In the genomic region with DNA sequence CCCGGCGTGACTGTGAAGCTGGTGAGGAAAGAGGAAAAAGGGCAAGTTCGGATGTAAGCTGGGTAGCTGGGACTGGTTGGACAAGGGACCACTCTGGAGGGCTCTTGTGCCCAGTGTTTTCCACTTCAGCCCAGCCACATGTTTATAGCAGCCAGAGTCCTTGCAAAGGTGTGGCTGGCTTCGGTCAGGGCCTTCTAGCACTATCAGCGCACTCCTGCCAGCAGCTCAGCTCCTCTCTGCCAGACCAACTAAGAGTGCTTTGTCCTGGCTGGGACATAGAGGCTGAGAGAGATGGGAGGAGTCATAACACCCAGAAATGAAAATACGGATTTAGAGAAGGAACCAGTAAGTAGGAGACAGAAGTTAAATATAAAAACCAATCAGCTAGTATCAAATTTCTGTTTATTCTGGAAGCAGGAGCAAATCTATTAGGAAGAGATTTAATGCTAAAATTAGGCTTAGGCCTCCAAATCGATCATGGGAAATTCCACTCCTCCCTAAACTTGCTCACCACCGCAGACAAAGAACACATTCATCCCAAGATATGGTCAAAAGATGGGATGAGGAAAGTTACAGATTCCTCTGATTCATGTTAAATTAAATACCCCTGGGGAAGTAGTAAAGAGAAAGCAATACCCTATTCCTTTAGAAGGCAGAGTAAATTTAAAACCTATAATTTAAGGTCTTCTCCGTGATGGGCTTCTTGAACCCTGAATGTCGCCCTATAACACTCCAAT, we compare ENCODE assay signal across 19 cellular contexts.
DNase-seq lines count a peak whose midpoint lies in the region; ATAC-seq and TF ChIP-seq lines count a peak whose summit lies in the region.
"Had no signal": no experiment of that assay in that cellular context is flagged by ENCODE, and none has a peak within 500 bp of the region (broad histone marks: within the 10 kb centered on the region; RNA-seq: fewer than 3 reads in every experiment).

No MANE protein-coding gene starts in this region.

- H3K27me3 ChIP-seq in adrenal gland (no peaks in the 10 kb centered on the region), left ventricle myocardium inferior (ENCODE audit: low read depth) (no peaks in the 10 kb centered on the region), testis (no peaks in the 10 kb centered on the region), MG63 (no peaks in the 10 kb centered on the region)

- peak overlapping the region in 1 of 5 donors; percentile 20 for H3K27ac ChIP-seq in adrenal gland
- H3K27ac ChIP-seq in left ventricle myocardium inferior (replicated peaks), result peak overlapping the region; percentile 47
- H3K27ac ChIP-seq in testis, result no peak overlapping the region
- H3K27ac ChIP-seq: prostate gland, SK-N-MC had no signal

- H3K9me3 ChIP-seq in adrenal gland (replicated peaks in 1 of 3), result no peaks in the 10 kb centered on the region
- no peaks in the 10 kb centered on the region for H3K9me3 ChIP-seq in left ventricle myocardium inferior (replicated peaks)
- no peaks in the 10 kb centered on the region for H3K9me3 ChIP-seq in testis
- peaks cover 5% of the 10 kb centered on the region; the same call in 1 of the 2 replicates for H3K9me3 ChIP-seq in MG63
- H3K9me3 ChIP-seq: prostate gland had no signal

- H3K4me1 ChIP-seq in adrenal gland (replicated peaks in 1 of 2) (peaks cover 0 to 5% of the 10 kb centered on the region in 2 donors), left ventricle myocardium inferior (peaks cover 12% of the 10 kb centered on the region), testis (no peaks in the 10 kb centered on the region)
- H3K4me1 ChIP-seq: prostate gland had no signal

- TF ChIP-seq CTCF in adrenal gland (IDR thresholded peaks at IDR 0.05), result no peak
- no peak for TF ChIP-seq CTCF in left ventricle myocardium inferior (IDR thresholded peaks at IDR 0.05; ENCODE audit: borderline replicate concordance)
- no peak for TF ChIP-seq CTCF in testis (IDR thresholded peaks at IDR 0.05)

- intact Hi-C loops in adrenal gland (cut with DNase I), result no loop called here
- intact Hi-C loops in left ventricle myocardium inferior (cut with micrococcal nuclease), result no loop called here
- intact Hi-C loops in testis (cut with DNase I; ENCODE audit: low total_unique reads), result no loop called here

- ATAC-seq in esophagus mucosa (peak; percentile 51), SK-N-SH treated with all-trans-retinoic acid at 6 μM for 48 hours (no peak), HG03439 (IDR thresholded peaks at IDR 0.05; ENCODE audit: unreplicated experiment) (no peak)

- whole genome bisulfite sequencing in adrenal gland, 4 donors, result 61 to 77% (median 68%) methylated on average over 10 of the region's 10 CpGs
- WGBS in testis, 2 donors, result 72 to 74% methylated on average over 10 of the region's 10 CpGs

- TF ChIP-seq POLR2A in adrenal gland (IDR thresholded peaks at IDR 0.05), result no peak
- TF ChIP-seq POLR2A in testis (IDR thresholded peaks at IDR 0.05), result no peak

- no peaks in the 10 kb centered on the region for H3K36me3 ChIP-seq in adrenal gland (replicated peaks in 1 of 2)
- no peaks in the 10 kb centered on the region for H3K36me3 ChIP-seq in left ventricle myocardium inferior
- no peaks in the 10 kb centered on the region for H3K36me3 ChIP-seq in testis (ENCODE audit: low read depth, missing control alignments)
- H3K36me3 ChIP-seq in MG63, result no peaks in the 10 kb centered on the region; the same call in 1 of the 2 replicates
- H3K36me3 ChIP-seq: prostate gland had no signal

- H3K4me3 ChIP-seq in adrenal gland (no peak overlapping the region), left ventricle myocardium inferior (no peak overlapping the region), testis (no peak overlapping the region), MG63 (no peak overlapping the region)
- H3K4me3 ChIP-seq: prostate gland, SK-N-MC had no signal

- peak in 6 of 7 donors; percentile 54 to 66 (median 58) for DNase-seq in adrenal gland
- peak; percentile 55 for DNase-seq in left ventricle myocardium inferior
- peak; percentile 26 for DNase-seq in testis
- DNase-seq in MG63, result no peak
- no peak for DNase-seq in NCI-H345 treated with DMSO at 0.1 percent for 48 hours (lab: John Stamatoyannopoulos, UW; ENCODE audit: unreplicated experiment)
- DNase-seq: activated CD4-positive, alpha-beta T cell treated with anti-CD3 and anti-CD28 coated beads, Interleukin-2, amount 10 ng/mL, durations not matched to agents 24 days and 14 days; activated naive CD4-positive, alpha-beta T cell treated with anti-CD3 and anti-CD28 coated beads for 36 hours; activated T-cell treated with anti-CD3 and anti-CD28 coated beads, Interleukin-2, amount 50 U/mL, for 48 hours; amygdala; CD4-positive, alpha-beta T cell; central memory CD4-positive, alpha-beta T cell; foreskin fibroblast; NCI-H1436; NCI-H524 treated with DMSO at 0.1 percent for 48 hours had no signal

TF ChIP-seq in SK-N-SH treated with all-trans-retinoic acid at 6 μM for 48 hours, 23 proteins besides CTCF, POLR2A, EP300 and RAD21:
- TF ChIP-seq, protein P1, sequence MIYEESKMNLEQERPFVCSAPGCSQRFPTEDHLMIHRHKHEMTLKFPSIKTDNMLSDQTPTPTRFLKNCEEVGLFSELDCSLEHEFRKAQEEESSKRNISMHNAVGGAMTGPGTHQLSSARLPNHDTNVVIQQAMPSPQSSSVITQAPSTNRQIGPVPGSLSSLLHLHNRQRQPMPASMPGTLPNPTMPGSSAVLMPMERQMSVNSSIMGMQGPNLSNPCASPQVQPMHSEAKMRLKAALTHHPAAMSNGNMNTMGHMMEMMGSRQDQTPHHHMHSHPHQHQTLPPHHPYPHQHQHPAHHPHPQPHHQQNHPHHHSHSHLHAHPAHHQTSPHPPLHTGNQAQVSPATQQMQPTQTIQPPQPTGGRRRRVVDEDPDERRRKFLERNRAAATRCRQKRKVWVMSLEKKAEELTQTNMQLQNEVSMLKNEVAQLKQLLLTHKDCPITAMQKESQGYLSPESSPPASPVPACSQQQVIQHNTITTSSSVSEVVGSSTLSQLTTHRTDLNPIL (CRISPR knock-in tag; IDR thresholded peaks at IDR 0.05; ENCODE audit: low read depth), result no peak
- TF ChIP-seq PPARA (CRISPR knock-in tag; IDR thresholded peaks at IDR 0.05; ENCODE audit: borderline replicate concordance), result no peak
- no peak for TF ChIP-seq BACH2 (CRISPR knock-in tag; IDR thresholded peaks at IDR 0.05; ENCODE audit: borderline replicate concordance)
- no peak for TF ChIP-seq SNAI2 (CRISPR knock-in tag; IDR thresholded peaks at IDR 0.05)

Comparison
In these comparisons a context has a peak if more than half of its experiments do, and no peak if none do; other contexts are left out.
1. DNase-seq: peak in adrenal gland (6 of 7), left ventricle myocardium inferior (single experiment) and testis (single experiment); none in MG63 (single experiment) and NCI-H345 treated with DMSO at 0.1 percent for 48 hours (single experiment).